19 cellular contexts compared by ENCODE assay signal in genomic region chr9:124214116-124214515, GRCh38. TPM values are rescaled to one million over a fixed set of nuclear protein-coding genes. Genes with fewer than 3 reads are reported as not detected.
DNase-seq lines count a peak whose midpoint lies in the region; ATAC-seq and TF ChIP-seq lines count a peak whose summit lies in the region.
"Had no signal": no experiment of that assay in that cellular context is flagged by ENCODE, and none has a peak within 500 bp of the region (broad histone marks: within the 10 kb centered on the region; RNA-seq: fewer than 3 reads in every experiment).

No MANE protein-coding gene starts in this region.

- no peaks in the 10 kb centered on the region for H3F3A ChIP-seq in PC-3 (ENCODE audit: low read length, unreplicated experiment)

- no peaks in the 10 kb centered on the region for H3K9me3 Mint-ChIP-seq in CD8-positive, alpha-beta memory T cell
- H3K9me3 Mint-ChIP-seq in nephron progenitor cell: no peaks in the 10 kb centered on the region
- H3K9me3 Mint-ChIP-seq: activated naive CD4-positive, alpha-beta T cell treated with anti-CD3 and anti-CD28 coated beads, Interleukin-2, amount 10 ng/mL, durations not matched to agents 7 days and 5 days; naive thymus-derived CD8-positive, alpha-beta T cell had no signal

- peak overlapping the region in 2 of 8 donors; percentile 5 to 58 for H3K27ac Mint-ChIP-seq in CD8-positive, alpha-beta memory T cell
- no peak overlapping the region for H3K27ac Mint-ChIP-seq in nephron progenitor cell
- H3K27ac Mint-ChIP-seq: activated naive CD4-positive, alpha-beta T cell treated with anti-CD3 and anti-CD28 coated beads, Interleukin-2, amount 10 ng/mL, durations not matched to agents 7 days and 5 days had no signal

- TF ChIP-seq EP300 in gastroesophageal sphincter (IDR thresholded peaks at IDR 0.05): no peak

- H3K27me3 Mint-ChIP-seq in CD8-positive, alpha-beta memory T cell: no peaks in the 10 kb centered on the region
- H3K27me3 Mint-ChIP-seq in nephron progenitor cell (ENCODE audit: low read depth, poor library complexity): peaks cover 15% of the 10 kb centered on the region

- H3K79me2 ChIP-seq in PC-3 (ENCODE audit: low read length): no peaks in the 10 kb centered on the region

- TF ChIP-seq CTCF in nephron progenitor cell (IDR thresholded peaks at IDR 0.05) (no peak), PC-3 (conservative IDR thresholded peaks at IDR 0.05; ENCODE audit: low read depth, low read length) (no peak), gastroesophageal sphincter (IDR thresholded peaks at IDR 0.05) (no peak)

- H3K4me3 ChIP-seq in CD8-positive, alpha-beta memory T cell (ENCODE audit: low read length): no peak overlapping the region
- H3K4me3 ChIP-seq in PC-3 (ENCODE audit: low read length) (no peak overlapping the region), gastroesophageal sphincter (no peak overlapping the region)
- H3K4me3 ChIP-seq: uterus had no signal

- no peak overlapping the region for H2AFZ ChIP-seq in PC-3 (ENCODE audit: low read length)

- H3K4me1 ChIP-seq in CD8-positive, alpha-beta memory T cell (ENCODE audit: insufficient read depth, low read length): peaks cover 59% of the 10 kb centered on the region
- H3K4me1 ChIP-seq in PC-3 (ENCODE audit: insufficient read depth, low read length) (peaks cover 55% of the 10 kb centered on the region), gastroesophageal sphincter (peaks cover 0 to 42% (median 7%) of the 10 kb centered on the region in 3 donors)
- H3K4me1 ChIP-seq: uterus had no signal

- peaks cover 63 to 82% (median 69%) of the 10 kb centered on the region in 3 donors for H3K4me1 Mint-ChIP-seq in CD8-positive, alpha-beta memory T cell
- peaks cover 33% of the 10 kb centered on the region for H3K4me1 Mint-ChIP-seq in nephron progenitor cell

- no peaks in the 10 kb centered on the region for H3K27me3 ChIP-seq in CD8-positive, alpha-beta memory T cell (ENCODE audit: insufficient read depth, low read length, poor library complexity, severe bottlenecking)
- H3K27me3 ChIP-seq in PC-3 (ENCODE audit: low read length) (no peaks in the 10 kb centered on the region), gastroesophageal sphincter (peaks cover 5% of the 10 kb centered on the region)
- H3K27me3 ChIP-seq: uterus had no signal

- 30% methylated on average over 4 of the region's 8 CpGs; no CpG with 5 or more reads in 1 of the 2 donors for WGBS in gastroesophageal sphincter (ENCODE audit: low coverage in 1 of 2), 2 donors

- peak overlapping the region in 6 of 7 donors; percentile 7 to 68 (median 49) for H3K4me3 Mint-ChIP-seq in CD8-positive, alpha-beta memory T cell
- no peak overlapping the region for H3K4me3 Mint-ChIP-seq in nephron progenitor cell
- H3K4me3 Mint-ChIP-seq: activated naive CD4-positive, alpha-beta T cell treated with anti-CD3 and anti-CD28 coated beads, Interleukin-2, amount 10 ng/mL, durations not matched to agents 7 days and 5 days had no signal

- H3K4me2 ChIP-seq in PC-3 (ENCODE audit: low read length): no peak overlapping the region

- no peaks in the 10 kb centered on the region for H3K9me3 ChIP-seq in CD8-positive, alpha-beta memory T cell (ENCODE audit: low read length)
- H3K9me3 ChIP-seq in PC-3 (ENCODE audit: low read length) (no peaks in the 10 kb centered on the region), gastroesophageal sphincter (no peaks in the 10 kb centered on the region)
- H3K9me3 ChIP-seq: uterus had no signal

- TF ChIP-seq POLR2A in gastroesophageal sphincter (IDR thresholded peaks at IDR 0.05): no peak

- no peaks in the 10 kb centered on the region for H3K36me3 ChIP-seq in CD8-positive, alpha-beta memory T cell (ENCODE audit: insufficient read depth, low read length)
- H3K36me3 ChIP-seq in PC-3 (ENCODE audit: low read depth, low read length) (no peaks in the 10 kb centered on the region), gastroesophageal sphincter (no peaks in the 10 kb centered on the region)
- H3K36me3 ChIP-seq: uterus had no signal

- no peak overlapping the region for H3K27ac ChIP-seq in CD8-positive, alpha-beta memory T cell (ENCODE audit: low read depth, low read length)
- no peak overlapping the region for H3K27ac ChIP-seq in PC-3 (ENCODE audit: low read length)
- H3K27ac ChIP-seq in gastroesophageal sphincter: no peak overlapping the region
- H3K27ac ChIP-seq: uterus had no signal

- DNase-seq in AG08396 (ENCODE audit: low spot score) (peak; percentile 1), lung microvascular endothelial cell (ENCODE audit: low read depth in 2 of 2) (peak; percentile 41 to 52), nephron progenitor cell (no peak), PC-3 (no peak), HuH-7.5 (ENCODE audit: low spot score) (no peak)
- no peak for DNase-seq in CD8-positive, alpha-beta memory T cell
- DNase-seq in activated CD8-positive, alpha-beta memory T cell treated with anti-CD3 and anti-CD28 coated beads for 24 hours: peak; percentile 61
- DNase-seq: activated CD4-positive, alpha-beta T cell treated with anti-CD3 and anti-CD28 coated beads, Interleukin-2, amount 50 U/mL, for 48 hours; activated naive CD4-positive, alpha-beta T cell treated with anti-CD3 and anti-CD28 coated beads, Interleukin-2, amount 10 ng/mL, durations not matched to agents 7 days and 5 days; DMS79; left ventricle myocardium superior; NCI-H2081 treated with DMSO at 0.1 percent for 48 hours; right cardiac atrium; SHP77 treated with DMSO at 0.1 percent for 48 hours; stimulated activated CD4-positive, alpha-beta T cell treated with anti-CD3 and anti-CD28 coated beads, Interleukin-4, amount 100 ng/mL, for 4 hours; T1000; uterus had no signal

- POLR2A ChIA-PET in CD8-positive, alpha-beta memory T cell (lab: Charles Lee): no interaction called here
- POLR2A ChIA-PET in PC-3 (lab: Charles Lee; ENCODE audit: unreplicated experiment): no interaction called here

- CTCF ChIA-PET in CD8-positive, alpha-beta memory T cell (lab: Charles Lee): no interaction called here
- CTCF ChIA-PET in PC-3 (lab: Charles Lee): no interaction called here

- no peaks in the 10 kb centered on the region for H4K20me1 ChIP-seq in PC-3 (ENCODE audit: low read length)

- no peaks in the 10 kb centered on the region for H3K36me3 Mint-ChIP-seq in CD8-positive, alpha-beta memory T cell
- H3K36me3 Mint-ChIP-seq in nephron progenitor cell (ENCODE audit: low read depth): no peaks in the 10 kb centered on the region
- H3K36me3 Mint-ChIP-seq: activated naive CD4-positive, alpha-beta T cell treated with anti-CD3 and anti-CD28 coated beads, Interleukin-2, amount 10 ng/mL, durations not matched to agents 7 days and 5 days; naive thymus-derived CD8-positive, alpha-beta T cell had no signal

- intact Hi-C loops in PC-3 (cut with micrococcal nuclease): no loop called here

- no peak for ATAC-seq in PC-3
- no peak for ATAC-seq in gastroesophageal sphincter
- ATAC-seq: left ventricle myocardium superior; naive thymus-derived CD8-positive, alpha-beta T cell had no signal

- no TSS peak for BruUV-seq in PC-3 (replicated peaks; lab: Mats Ljungman, UMichigan)

- H3K9ac ChIP-seq in PC-3 (ENCODE audit: low read length): no peak overlapping the region

- no peaks in the 10 kb centered on the region for H3K9me2 ChIP-seq in PC-3 (replicated peaks; ENCODE audit: low read length)

RNA-seq across cellular contexts. Expression of gene NEK6, which starts 43.6 kb away (rescaled TPM):
- 10 to 100 TPM; 63.0 to 66.0 TPM for total RNA-seq in CD8-positive, alpha-beta memory T cell
- 9.5 TPM for polyA plus RNA-seq in CD8-positive, alpha-beta memory T cell
- total RNA-seq in lung microvascular endothelial cell (14.6 and 20.6 TPM in 2 replicates), PC-3 (2014; rRNA removed) (21.1 and 22.1 TPM in 2 replicates), gastroesophageal sphincter (10 to 100 TPM; 13.2 to 31.7 (median 19.3) TPM)

Comparison
In these comparisons a context has a peak if more than half of its experiments do, and no peak if none do; other contexts are left out.
1. DNase-seq: peak in AG08396 (single experiment), activated CD8-positive, alpha-beta memory T cell treated with anti-CD3 and anti-CD28 coated beads for 24 hours (single experiment) and lung microvascular endothelial cell (2 of 2); none in CD8-positive, alpha-beta memory T cell (0 of 5), nephron progenitor cell (single experiment), PC-3 (single experiment) and HuH-7.5 (single experiment).